ENCODE assay signal across 8 cellular contexts in genomic region chr10:97869091-97870042, GRCh38. TPM values are rescaled to one million over a fixed set of nuclear protein-coding genes. Genes with fewer than 3 reads are reported as not detected.
DNase-seq lines count a peak whose midpoint lies in the region; ATAC-seq, FAIRE-seq and TF ChIP-seq lines count a peak whose summit lies in the region.

No MANE protein-coding gene starts in this region.

- peak; percentile 84 for FAIRE-seq in bronchial epithelial cell (lab: Jason Lieb, UNC)
- FAIRE-seq in kidney (lab: Jason Lieb, UNC) = no peak

- H3K36me3 ChIP-seq in bronchial epithelial cell (ENCODE audit: control insufficient read depth, insufficient read depth, low read length) (no peaks in the 10 kb centered on the region), kidney (ENCODE audit: control insufficient read depth in 1 of 2, insufficient read depth in 2 of 2, low read length in 2 of 2) (no peaks in the 10 kb centered on the region)

- ATAC-seq in GM18909 (IDR thresholded peaks at IDR 0.05; ENCODE audit: poor library complexity, unreplicated experiment) (peak; percentile 98), HG03159 (IDR thresholded peaks at IDR 0.05; ENCODE audit: unreplicated experiment) (peak; percentile 96)

- no peak overlapping the region for H3K9ac ChIP-seq in kidney (ENCODE audit: low read length in 2 of 2)

- peak; percentile 86 for DNase-seq in AG10803 (ENCODE audit: low read depth)
- peak; percentile 21 for DNase-seq in NCI-H2227 treated with DMSO at 0.1 percent for 48 hours (lab: John Stamatoyannopoulos, UW)
- peak; percentile 47 to 65 (median 60) for DNase-seq in activated CD4-positive, CD25-positive, alpha-beta regulatory T cell (lab: John Stamatoyannopoulos, UW)
- DNase-seq in bronchial epithelial cell (ENCODE audit: low read depth) = peak; percentile 80
- DNase-seq in kidney = peak; percentile 90
- DNase-seq in stimulated activated CD4-positive, alpha-beta T cell treated with anti-CD3 and anti-CD28 coated beads, Interleukin-1b, Interleukin-23, amount 100 ng/mL, for 48 hours = peak; percentile 88

- H3K9me3 ChIP-seq in kidney (ENCODE audit: control insufficient read depth in 1 of 2, low read length in 2 of 2) = no peaks in the 10 kb centered on the region

- H3K27ac ChIP-seq in kidney (ENCODE audit: low read depth in 2 of 2, low read length in 2 of 2) = no peak overlapping the region

- H3K4me3 ChIP-seq in AG10803 (ENCODE audit: low read length) (no peak overlapping the region), bronchial epithelial cell (ENCODE audit: low read depth, low read length) (no peak overlapping the region), kidney (ENCODE audit: low read length in 2 of 2) (no peak overlapping the region)

- peaks cover 2% of the 10 kb centered on the region for H3K27me3 ChIP-seq in bronchial epithelial cell (ENCODE audit: control insufficient read depth, insufficient read depth, low read length)

- H3K4me1 ChIP-seq in kidney (ENCODE audit: control insufficient read depth in 1 of 2, insufficient read depth in 1 of 2, low read depth in 1 of 2, low read length in 2 of 2) = peaks cover 0 to 3% of the 10 kb centered on the region in 2 donors

- TF ChIP-seq CTCF in AG10803 (conservative IDR thresholded peaks at IDR 0.05; ENCODE audit: low read length) = peak; percentile 88
- TF ChIP-seq CTCF in bronchial epithelial cell (IDR thresholded peaks at IDR 0.05; ENCODE audit: insufficient read depth, low read length, severe bottlenecking) = peak; percentile 89
- peak; percentile 79 for TF ChIP-seq CTCF in kidney (IDR thresholded peaks at IDR 0.05; ENCODE audit: borderline replicate concordance, extremely low read depth, insufficient read depth)

- intact Hi-C loops in kidney (cut with DNase I) = no loop called here

RNA-seq across cellular contexts. Expression of gene GOLGA7B, which starts 19.7 kb away (rescaled TPM):
- total RNA-seq in bronchial epithelial cell (under 0.01 and 0.26 TPM in 2 replicates), kidney (0.50 TPM)
- not detected for polyA plus RNA-seq in kidney (ENCODE audit: insufficient read depth, low read depth, low replicate concordance)

Comparison
In these comparisons a context has a peak if more than half of its experiments do, and no peak if none do; other contexts are left out.
1. DNase-seq: peak in every context shown above with its lines; median percentile 90 in kidney; 88 in stimulated activated CD4-positive, alpha-beta T cell treated with anti-CD3 and anti-CD28 coated beads, Interleukin-1b, Interleukin-23, amount 100 ng/mL, for 48 hours; 86 in AG10803; 80 in bronchial epithelial cell; 60 in activated CD4-positive, CD25-positive, alpha-beta regulatory T cell; 21 in NCI-H2227 treated with DMSO at 0.1 percent for 48 hours.